7 cellular contexts compared by ENCODE assay signal in genomic region chr1:162056043-162056442, GRCh38. TPM values are rescaled to one million over a fixed set of nuclear protein-coding genes. Genes with fewer than 3 reads are reported as not detected.
DNase-seq lines count a peak whose midpoint lies in the region; ATAC-seq and TF ChIP-seq lines count a peak whose summit lies in the region.

No MANE protein-coding gene starts in this region.

- ATAC-seq in HG02981 (IDR thresholded peaks at IDR 0.05; ENCODE audit: unreplicated experiment) (peak; percentile 67), lower lobe of right lung (peak; percentile 93 to 96)

- H3K4me3 ChIP-seq in lower lobe of right lung: no peak overlapping the region

- H3K27me3 ChIP-seq in lower lobe of right lung (ENCODE audit: low read depth): no peaks in the 10 kb centered on the region

- TF ChIP-seq CTCF in GM10248 (IDR thresholded peaks at IDR 0.05; ENCODE audit: control extremely low read depth, extremely low read depth, low read depth, missing control alignments): peak; percentile 78
- peak; percentile 84 for TF ChIP-seq CTCF in lower lobe of right lung (IDR thresholded peaks at IDR 0.05)

- DNase-seq in GM10248 (ENCODE audit: extremely low spot score): peak; percentile 62
- peak; percentile 56 for DNase-seq in NCI-H510A treated with DMSO at 0.1 percent for 48 hours (lab: John Stamatoyannopoulos, UW)
- peak; percentile 59 for DNase-seq in activated CD4-positive, alpha-beta T cell treated with anti-CD3 and anti-CD28 coated beads for 48 hours
- DNase-seq in ecto neural progenitor cell (ENCODE audit: low spot score): peak; percentile 77
- DNase-seq in lower lobe of right lung: peak; percentile 61
- DNase-seq in stromal cell of bone marrow (ENCODE audit: low read depth): peak; percentile 47

- CTCF ChIA-PET in GM10248 (lab: Yijun Ruan, JAX): interaction anchor here (0.7 to 3.5 kb wide), 30 partner anchors 8 to 1119 kb away, joined by 3 to 28 read pairs (median 4); partner anchors contain the start of gene NOS1AP

- POLR2A ChIA-PET in GM10248 (lab: Yijun Ruan, JAX): no interaction called here

- intact Hi-C loops in lower lobe of right lung (cut with DNase I): loop anchor here (5.0 kb wide), 1 partner anchor 221 kb away; no protein-coding TSS in a partner anchor

- H3K27ac ChIP-seq in lower lobe of right lung: no peak overlapping the region

- no peaks in the 10 kb centered on the region for H3K4me1 ChIP-seq in lower lobe of right lung

- H3K36me3 ChIP-seq in lower lobe of right lung: no peaks in the 10 kb centered on the region

- H3K9me3 ChIP-seq in lower lobe of right lung: no peaks in the 10 kb centered on the region

RNA-seq across cellular contexts. Expression of gene NOS1AP, which starts 13.4 kb away (rescaled TPM):
- total RNA-seq in lower lobe of right lung: 3.6 TPM

RNA-seq across cellular contexts. Expression of gene OLFML2B, which starts 32.4 kb away (rescaled TPM):
- total RNA-seq in lower lobe of right lung: 19.1 TPM
